Comparison of ENCODE assay signal across 1 cellular context in the genomic region with DNA sequence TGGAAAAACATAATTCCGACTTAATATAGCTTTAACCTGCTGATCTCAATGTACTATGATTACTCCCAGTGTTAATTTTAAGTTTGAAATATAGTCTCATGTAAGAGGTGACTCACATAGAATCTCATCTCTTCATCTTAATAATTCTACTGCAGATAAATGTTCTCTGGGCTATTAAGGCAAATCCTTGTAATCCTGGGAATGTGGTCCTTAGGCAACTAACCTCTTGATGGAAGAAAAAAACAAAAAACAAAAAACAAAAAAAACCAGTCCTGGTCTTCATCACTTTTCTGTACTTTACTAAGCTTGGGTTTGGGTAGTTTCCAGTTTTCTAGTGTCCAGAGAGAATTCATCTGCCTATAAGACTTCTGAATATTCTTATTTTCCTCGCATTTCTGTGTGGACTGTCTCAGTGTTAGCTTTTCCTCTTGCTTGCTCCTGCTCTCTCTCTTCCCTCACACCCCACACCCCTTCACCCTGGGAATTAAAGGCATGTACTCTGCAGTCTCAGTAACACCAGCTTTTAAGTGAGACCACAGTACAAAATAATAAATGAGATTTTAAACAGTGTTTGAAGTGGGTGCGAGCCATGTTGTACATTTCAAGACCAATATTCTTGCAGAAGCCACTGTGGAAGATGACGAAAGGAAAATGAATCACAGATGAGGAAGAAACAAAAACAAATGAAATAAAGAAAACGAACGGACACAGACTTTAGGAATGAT.
TF ChIP-seq lines count a peak whose summit lies in the region.

No MANE protein-coding gene starts in this region.

TF ChIP-seq in HepG2, 621 proteins besides CTCF, POLR2A, EP300 and RAD21:
- TF ChIP-seq, protein P1, sequence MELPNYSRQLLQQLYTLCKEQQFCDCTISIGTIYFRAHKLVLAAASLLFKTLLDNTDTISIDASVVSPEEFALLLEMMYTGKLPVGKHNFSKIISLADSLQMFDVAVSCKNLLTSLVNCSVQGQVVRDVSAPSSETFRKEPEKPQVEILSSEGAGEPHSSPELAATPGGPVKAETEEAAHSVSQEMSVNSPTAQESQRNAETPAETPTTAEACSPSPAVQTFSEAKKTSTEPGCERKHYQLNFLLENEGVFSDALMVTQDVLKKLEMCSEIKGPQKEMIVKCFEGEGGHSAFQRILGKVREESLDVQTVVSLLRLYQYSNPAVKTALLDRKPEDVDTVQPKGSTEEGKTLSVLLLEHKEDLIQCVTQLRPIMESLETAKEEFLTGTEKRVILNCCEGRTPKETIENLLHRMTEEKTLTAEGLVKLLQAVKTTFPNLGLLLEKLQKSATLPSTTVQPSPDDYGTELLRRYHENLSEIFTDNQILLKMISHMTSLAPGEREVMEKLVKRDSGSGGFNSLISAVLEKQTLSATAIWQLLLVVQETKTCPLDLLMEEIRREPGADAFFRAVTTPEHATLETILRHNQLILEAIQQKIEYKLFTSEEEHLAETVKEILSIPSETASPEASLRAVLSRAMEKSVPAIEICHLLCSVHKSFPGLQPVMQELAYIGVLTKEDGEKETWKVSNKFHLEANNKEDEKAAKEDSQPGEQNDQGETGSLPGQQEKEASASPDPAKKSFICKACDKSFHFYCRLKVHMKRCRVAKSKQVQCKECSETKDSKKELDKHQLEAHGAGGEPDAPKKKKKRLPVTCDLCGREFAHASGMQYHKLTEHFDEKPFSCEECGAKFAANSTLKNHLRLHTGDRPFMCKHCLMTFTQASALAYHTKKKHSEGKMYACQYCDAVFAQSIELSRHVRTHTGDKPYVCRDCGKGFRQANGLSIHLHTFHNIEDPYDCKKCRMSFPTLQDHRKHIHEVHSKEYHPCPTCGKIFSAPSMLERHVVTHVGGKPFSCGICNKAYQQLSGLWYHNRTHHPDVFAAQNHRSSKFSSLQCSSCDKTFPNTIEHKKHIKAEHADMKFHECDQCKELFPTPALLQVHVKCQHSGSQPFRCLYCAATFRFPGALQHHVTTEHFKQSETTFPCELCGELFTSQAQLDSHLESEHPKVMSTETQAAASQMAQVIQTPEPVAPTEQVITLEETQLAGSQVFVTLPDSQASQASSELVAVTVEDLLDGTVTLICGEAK (IDR thresholded peaks at IDR 0.05): no peak
- TF ChIP-seq, protein P1 (CRISPR knock-in tag; IDR thresholded peaks at IDR 0.05): no peak
- TF ChIP-seq ZNF282 (IDR thresholded peaks at IDR 0.05; ENCODE audit: partially characterized antibody) (no peak), RFX1 (IDR thresholded peaks at IDR 0.05) (no peak), AKAP8 (CRISPR knock-in tag; IDR thresholded peaks at IDR 0.05) (no peak), SP5 (CRISPR knock-in tag; IDR thresholded peaks at IDR 0.05; ENCODE audit: borderline replicate concordance, low read depth) (no peak), SP2 (CRISPR knock-in tag; IDR thresholded peaks at IDR 0.05) (no peak), ZC3H13 (CRISPR knock-in tag; IDR thresholded peaks at IDR 0.05) (no peak), ZNF777 (CRISPR knock-in tag; IDR thresholded peaks at IDR 0.05) (no peak), ZBTB7A (CRISPR knock-in tag; IDR thresholded peaks at IDR 0.05) (no peak), ZZZ3 (CRISPR knock-in tag; IDR thresholded peaks at IDR 0.05; ENCODE audit: borderline replicate concordance) (no peak), ETV5 (CRISPR knock-in tag; IDR thresholded peaks at IDR 0.05; ENCODE audit: borderline replicate concordance) (no peak), KMT2A (CRISPR knock-in tag; IDR thresholded peaks at IDR 0.05) (no peak), SP4 (CRISPR knock-in tag; IDR thresholded peaks at IDR 0.05) (no peak)
- TF ChIP-seq, protein P2, sequence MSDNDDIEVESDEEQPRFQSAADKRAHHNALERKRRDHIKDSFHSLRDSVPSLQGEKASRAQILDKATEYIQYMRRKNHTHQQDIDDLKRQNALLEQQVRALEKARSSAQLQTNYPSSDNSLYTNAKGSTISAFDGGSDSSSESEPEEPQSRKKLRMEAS (IDR thresholded peaks at IDR 0.05): no peak
- TF ChIP-seq, protein P3, sequence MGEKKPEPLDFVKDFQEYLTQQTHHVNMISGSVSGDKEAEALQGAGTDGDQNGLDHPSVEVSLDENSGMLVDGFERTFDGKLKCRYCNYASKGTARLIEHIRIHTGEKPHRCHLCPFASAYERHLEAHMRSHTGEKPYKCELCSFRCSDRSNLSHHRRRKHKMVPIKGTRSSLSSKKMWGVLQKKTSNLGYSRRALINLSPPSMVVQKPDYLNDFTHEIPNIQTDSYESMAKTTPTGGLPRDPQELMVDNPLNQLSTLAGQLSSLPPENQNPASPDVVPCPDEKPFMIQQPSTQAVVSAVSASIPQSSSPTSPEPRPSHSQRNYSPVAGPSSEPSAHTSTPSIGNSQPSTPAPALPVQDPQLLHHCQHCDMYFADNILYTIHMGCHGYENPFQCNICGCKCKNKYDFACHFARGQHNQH (CRISPR knock-in tag; IDR thresholded peaks at IDR 0.05): no peak
- TF ChIP-seq, protein P4, sequence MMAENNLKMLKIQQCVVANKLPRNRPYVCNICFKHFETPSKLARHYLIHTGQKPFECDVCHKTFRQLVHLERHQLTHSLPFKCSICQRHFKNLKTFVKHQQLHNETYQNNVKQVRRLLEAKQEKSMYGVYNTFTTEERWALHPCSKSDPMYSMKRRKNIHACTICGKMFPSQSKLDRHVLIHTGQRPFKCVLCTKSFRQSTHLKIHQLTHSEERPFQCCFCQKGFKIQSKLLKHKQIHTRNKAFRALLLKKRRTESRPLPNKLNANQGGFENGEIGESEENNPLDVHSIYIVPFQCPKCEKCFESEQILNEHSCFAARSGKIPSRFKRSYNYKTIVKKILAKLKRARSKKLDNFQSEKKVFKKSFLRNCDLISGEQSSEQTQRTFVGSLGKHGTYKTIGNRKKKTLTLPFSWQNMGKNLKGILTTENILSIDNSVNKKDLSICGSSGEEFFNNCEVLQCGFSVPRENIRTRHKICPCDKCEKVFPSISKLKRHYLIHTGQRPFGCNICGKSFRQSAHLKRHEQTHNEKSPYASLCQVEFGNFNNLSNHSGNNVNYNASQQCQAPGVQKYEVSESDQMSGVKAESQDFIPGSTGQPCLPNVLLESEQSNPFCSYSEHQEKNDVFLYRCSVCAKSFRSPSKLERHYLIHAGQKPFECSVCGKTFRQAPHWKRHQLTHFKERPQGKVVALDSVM (CRISPR knock-in tag; IDR thresholded peaks at IDR 0.05): no peak
